8 cellular contexts compared by ENCODE assay signal in genomic region chr1:108125312-108126138, GRCh38.
DNase-seq lines count a peak whose midpoint lies in the region; TF ChIP-seq lines count a peak whose summit lies in the region.

No MANE protein-coding gene starts in this region.

- no peaks in the 10 kb centered on the region for H3K4me1 ChIP-seq in thyroid gland

- intact Hi-C loops in thyroid gland (cut with DNase I) = loop anchor here (2.0 kb wide), 1 partner anchor 343 kb away; no protein-coding TSS in a partner anchor

- no peaks in the 10 kb centered on the region for H3K27me3 ChIP-seq in thyroid gland

- no peaks in the 10 kb centered on the region for H3K36me3 ChIP-seq in thyroid gland

- WGBS in thyroid gland, 2 donors = 9 to 10% methylated on average over 7 of the region's 7 CpGs

- no peak overlapping the region for H3K27ac ChIP-seq in thyroid gland

- TF ChIP-seq POLR2A in thyroid gland (IDR thresholded peaks at IDR 0.05) = no peak

- H3K9me3 ChIP-seq in thyroid gland = no peaks in the 10 kb centered on the region

- H3K4me3 ChIP-seq in foreskin fibroblast (ENCODE audit: low read depth in 1 of 2, low read length in 2 of 2) (no peak overlapping the region), thyroid gland (replicated peaks in 1 of 3) (no peak overlapping the region)

- peak; percentile 89 for TF ChIP-seq CTCF in LNCAP (IDR thresholded peaks at IDR 0.05)
- TF ChIP-seq CTCF in foreskin fibroblast (IDR thresholded peaks at IDR 0.05; ENCODE audit: low read depth, low read length) = peak; percentile 90
- peak; percentile 70 to 97 (median 91) for TF ChIP-seq CTCF in thyroid gland (IDR thresholded peaks at IDR 0.05)

- DNase-seq in ELR (ENCODE audit: low read depth) (peak; percentile 74), H4 (ENCODE audit: low spot score) (peak; percentile 79), RPMI7951 (ENCODE audit: low read depth) (peak; percentile 76), foreskin fibroblast (peak; percentile 62 to 90), occipital lobe (lab: John Stamatoyannopoulos, UW) (peak; percentile 38), thyroid gland (peak; percentile 63 to 75)
- peak; percentile 18 to 40 for DNase-seq in activated T-helper 1 cell treated with anti-CD3 and anti-CD28 coated beads, Interleukin-2, amount 50 U/mL, for 16 hours (ENCODE audit: low read depth in 1 of 2, low spot score in 1 of 2)

Comparison
In these comparisons a context has a peak if more than half of its experiments do, and no peak if none do; other contexts are left out.
1. DNase-seq: peak in every context shown above with its lines; median percentile 79 in H4; 76 in RPMI7951; 76 in foreskin fibroblast; 74 in ELR; 69 in thyroid gland; 38 in occipital lobe; 29 in activated T-helper 1 cell treated with anti-CD3 and anti-CD28 coated beads, Interleukin-2, amount 50 U/mL, for 16 hours.